In genomic region chr6:124989136-124989983, GRCh38 we compare ENCODE assay signal across 2 cellular contexts.
A peak's percentile ranks its signal among the peaks of the same experiment; 100 is the strongest.
TF ChIP-seq lines count a peak whose summit lies in the region.

No MANE protein-coding gene starts in this region.

TF ChIP-seq in HEK293, 187 proteins besides CTCF, POLR2A, EP300 and RAD21 (continued from another document):
- TF ChIP-seq PRDM6 (tag by site-specific recombination; IDR thresholded peaks at IDR 0.05) (peak; percentile 71), ZNF133 (tag by site-specific recombination; IDR thresholded peaks at IDR 0.05) (no peak), ZBTB21 (tag by site-specific recombination; IDR thresholded peaks at IDR 0.05) (no peak), FEZF1 (tag by site-specific recombination; IDR thresholded peaks at IDR 0.05) (0 out of 2 replicates have a peak, but pooled peaks have one; percentile 21), OVOL3 (tag by site-specific recombination; IDR thresholded peaks at IDR 0.05) (no peak)
- TF ChIP-seq, protein P1, sequence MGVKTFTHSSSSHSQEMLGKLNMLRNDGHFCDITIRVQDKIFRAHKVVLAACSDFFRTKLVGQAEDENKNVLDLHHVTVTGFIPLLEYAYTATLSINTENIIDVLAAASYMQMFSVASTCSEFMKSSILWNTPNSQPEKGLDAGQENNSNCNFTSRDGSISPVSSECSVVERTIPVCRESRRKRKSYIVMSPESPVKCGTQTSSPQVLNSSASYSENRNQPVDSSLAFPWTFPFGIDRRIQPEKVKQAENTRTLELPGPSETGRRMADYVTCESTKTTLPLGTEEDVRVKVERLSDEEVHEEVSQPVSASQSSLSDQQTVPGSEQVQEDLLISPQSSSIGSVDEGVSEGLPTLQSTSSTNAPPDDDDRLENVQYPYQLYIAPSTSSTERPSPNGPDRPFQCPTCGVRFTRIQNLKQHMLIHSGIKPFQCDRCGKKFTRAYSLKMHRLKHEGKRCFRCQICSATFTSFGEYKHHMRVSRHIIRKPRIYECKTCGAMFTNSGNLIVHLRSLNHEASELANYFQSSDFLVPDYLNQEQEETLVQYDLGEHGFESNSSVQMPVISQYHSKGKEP (tag by site-specific recombination; IDR thresholded peaks at IDR 0.05): 0 out of 2 replicates have a peak, but pooled peaks have one; percentile 28

TF ChIP-seq in K562, 482 proteins besides CTCF, POLR2A, EP300 and RAD21:
- TF ChIP-seq, protein P2, sequence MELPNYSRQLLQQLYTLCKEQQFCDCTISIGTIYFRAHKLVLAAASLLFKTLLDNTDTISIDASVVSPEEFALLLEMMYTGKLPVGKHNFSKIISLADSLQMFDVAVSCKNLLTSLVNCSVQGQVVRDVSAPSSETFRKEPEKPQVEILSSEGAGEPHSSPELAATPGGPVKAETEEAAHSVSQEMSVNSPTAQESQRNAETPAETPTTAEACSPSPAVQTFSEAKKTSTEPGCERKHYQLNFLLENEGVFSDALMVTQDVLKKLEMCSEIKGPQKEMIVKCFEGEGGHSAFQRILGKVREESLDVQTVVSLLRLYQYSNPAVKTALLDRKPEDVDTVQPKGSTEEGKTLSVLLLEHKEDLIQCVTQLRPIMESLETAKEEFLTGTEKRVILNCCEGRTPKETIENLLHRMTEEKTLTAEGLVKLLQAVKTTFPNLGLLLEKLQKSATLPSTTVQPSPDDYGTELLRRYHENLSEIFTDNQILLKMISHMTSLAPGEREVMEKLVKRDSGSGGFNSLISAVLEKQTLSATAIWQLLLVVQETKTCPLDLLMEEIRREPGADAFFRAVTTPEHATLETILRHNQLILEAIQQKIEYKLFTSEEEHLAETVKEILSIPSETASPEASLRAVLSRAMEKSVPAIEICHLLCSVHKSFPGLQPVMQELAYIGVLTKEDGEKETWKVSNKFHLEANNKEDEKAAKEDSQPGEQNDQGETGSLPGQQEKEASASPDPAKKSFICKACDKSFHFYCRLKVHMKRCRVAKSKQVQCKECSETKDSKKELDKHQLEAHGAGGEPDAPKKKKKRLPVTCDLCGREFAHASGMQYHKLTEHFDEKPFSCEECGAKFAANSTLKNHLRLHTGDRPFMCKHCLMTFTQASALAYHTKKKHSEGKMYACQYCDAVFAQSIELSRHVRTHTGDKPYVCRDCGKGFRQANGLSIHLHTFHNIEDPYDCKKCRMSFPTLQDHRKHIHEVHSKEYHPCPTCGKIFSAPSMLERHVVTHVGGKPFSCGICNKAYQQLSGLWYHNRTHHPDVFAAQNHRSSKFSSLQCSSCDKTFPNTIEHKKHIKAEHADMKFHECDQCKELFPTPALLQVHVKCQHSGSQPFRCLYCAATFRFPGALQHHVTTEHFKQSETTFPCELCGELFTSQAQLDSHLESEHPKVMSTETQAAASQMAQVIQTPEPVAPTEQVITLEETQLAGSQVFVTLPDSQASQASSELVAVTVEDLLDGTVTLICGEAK (IDR thresholded peaks at IDR 0.05): peak; percentile 82
- TF ChIP-seq, protein P2 (CRISPR knock-in tag; IDR thresholded peaks at IDR 0.05): no peak
- TF ChIP-seq U2AF1 (optimal IDR thresholded peaks at IDR 0.05; ENCODE audit: low read depth, low read length): no peak
- TF ChIP-seq MEIS2 (IDR thresholded peaks at IDR 0.05; ENCODE audit: partially characterized antibody): peak; percentile 26
